Comparison of ENCODE assay signal across 7 cellular contexts in the genomic region with DNA sequence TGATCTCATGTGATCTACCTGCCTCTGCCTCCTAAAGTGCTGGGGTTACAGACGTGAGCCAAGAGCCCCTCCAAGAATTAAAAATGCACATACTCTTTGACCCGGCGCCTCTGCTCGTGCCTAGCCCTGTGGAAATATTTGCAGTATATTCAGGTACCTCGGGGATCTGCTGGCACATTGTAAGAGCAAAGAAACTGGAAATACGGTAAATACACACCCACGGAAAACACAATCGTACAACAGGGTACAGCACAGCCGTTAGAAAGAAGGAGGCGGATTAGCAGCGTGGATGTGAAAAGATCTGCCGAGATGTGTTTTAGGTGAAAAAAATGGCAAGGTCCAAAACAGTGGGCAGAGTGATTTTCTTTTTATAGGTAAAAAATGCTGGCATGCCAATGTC. TPM values are rescaled to one million over a fixed set of nuclear protein-coding genes. Genes with fewer than 3 reads are reported as not detected.
"Had no signal": no experiment of that assay in that cellular context is flagged by ENCODE, and none has a peak within 500 bp of the region (broad histone marks: within the 10 kb centered on the region; RNA-seq: fewer than 3 reads in every experiment).

No MANE protein-coding gene starts in this region.

- H3K27ac ChIP-seq: GM23248 had no signal

- H3K4me3 ChIP-seq: GM23248, HAP-1 had no signal

- ATAC-seq: HCT116 had no signal

- H3K9ac ChIP-seq: GM23248 had no signal

- H3K9me3 ChIP-seq: HAP-1 had no signal

- DNase-seq: GM23248, GOT3, H7, HFFc6, IMR-90 had no signal

- H3K36me3 ChIP-seq: HAP-1 had no signal

RNA-seq across cellular contexts. Expression of a gene that starts 53.9 kb away (rescaled TPM):
- total RNA-seq: GM23248 had no signal
